15 cellular contexts compared by ENCODE assay signal in the genomic region with DNA sequence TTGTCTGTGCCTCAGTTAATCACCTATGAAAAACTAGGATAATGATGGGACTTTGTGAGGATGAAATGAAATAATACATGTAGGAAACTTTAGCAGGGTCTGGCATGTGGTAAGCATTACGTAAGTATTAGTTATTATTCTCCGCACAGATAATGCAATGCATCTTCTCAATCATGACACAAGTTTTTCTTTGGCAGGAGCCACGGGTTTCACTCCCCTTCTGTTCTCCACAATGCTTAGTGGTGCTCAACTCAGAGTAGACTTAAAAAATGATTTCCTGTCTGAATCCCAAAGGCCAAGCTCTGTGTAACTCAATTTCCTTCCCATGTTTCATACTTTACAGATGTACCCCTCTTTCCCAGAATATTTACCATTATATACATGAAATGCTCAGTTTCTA.
A peak's percentile ranks its signal among the peaks of the same experiment; 100 is the strongest.
DNase-seq lines count a peak whose midpoint lies in the region; ATAC-seq and TF ChIP-seq lines count a peak whose summit lies in the region.
"Had no signal": no experiment of that assay in that cellular context is flagged by ENCODE, and none has a peak within 500 bp of the region (broad histone marks: within the 10 kb centered on the region; RNA-seq: fewer than 3 reads in every experiment).

No MANE protein-coding gene starts in this region.

- H3K4me1 ChIP-seq in A673 (ENCODE audit: insufficient read depth, low read length, poor library complexity, severe bottlenecking) (peaks cover 29% of the 10 kb centered on the region), PC-9 (replicated peaks; ENCODE audit: insufficient read depth) (no peaks in the 10 kb centered on the region), neural progenitor cell (peaks cover 7% of the 10 kb centered on the region)
- H3K4me1 ChIP-seq: BLaER1, Caco-2 had no signal

- H3K9me3 Mint-ChIP-seq in mesothelial cell of epicardium (no peaks in the 10 kb centered on the region), neural progenitor cell (no peaks in the 10 kb centered on the region)
- H3K9me3 Mint-ChIP-seq: CD8-positive, alpha-beta memory T cell had no signal

- H3K27ac Mint-ChIP-seq in mesothelial cell of epicardium (peak overlapping the region; percentile 18), neural progenitor cell (no peak overlapping the region)

- CTCF ChIA-PET in A673 (lab: Charles Lee) = interaction anchor here (0.6 to 0.7 kb wide), 3 partner anchors 16 to 192 kb away, joined by 3 to 17 read pairs (median 5); a partner anchor contains a TSS
- CTCF ChIA-PET in PC-9 (lab: Charles Lee) = no interaction called here

- H3K36me3 ChIP-seq in A673 (ENCODE audit: insufficient read depth, low read length, poor library complexity, severe bottlenecking) (no peaks in the 10 kb centered on the region), PC-9 (ENCODE audit: low read depth) (no peaks in the 10 kb centered on the region), neural progenitor cell (no peaks in the 10 kb centered on the region)
- H3K36me3 ChIP-seq: BLaER1 had no signal

- H4K20me1 ChIP-seq in PC-9 (ENCODE audit: insufficient read depth) (no peaks in the 10 kb centered on the region), neural progenitor cell (ENCODE audit: low read depth) (no peaks in the 10 kb centered on the region)
- H4K20me1 ChIP-seq: BLaER1 had no signal

- no peak for TF ChIP-seq CTCF in A673 (conservative IDR thresholded peaks at IDR 0.05; ENCODE audit: low read depth, low read length)
- no peak for TF ChIP-seq CTCF in fibroblast of pulmonary artery (IDR thresholded peaks at IDR 0.05; ENCODE audit: low read length, missing control alignments)
- TF ChIP-seq CTCF in mesothelial cell of epicardium (IDR thresholded peaks at IDR 0.05; ENCODE audit: unreplicated experiment) = no peak
- TF ChIP-seq CTCF in PC-9 (conservative IDR thresholded peaks at IDR 0.05) = no peak
- no peak for TF ChIP-seq CTCF in neural progenitor cell (IDR thresholded peaks at IDR 0.05)

- ATAC-seq in GM18517 (IDR thresholded peaks at IDR 0.05; ENCODE audit: unreplicated experiment) = no peak
- ATAC-seq: HCT116 had no signal

- H3K4me1 Mint-ChIP-seq in mesothelial cell of epicardium (peaks cover 16% of the 10 kb centered on the region), neural progenitor cell (peaks cover 5% of the 10 kb centered on the region)

- no peaks in the 10 kb centered on the region for H3K9me3 ChIP-seq in A673 (ENCODE audit: low read depth, low read length, poor library complexity, severe bottlenecking)
- H3K9me3 ChIP-seq in PC-9 (ENCODE audit: insufficient read depth, low read depth) = no peaks in the 10 kb centered on the region
- H3K9me3 ChIP-seq in neural progenitor cell (ENCODE audit: low read depth) = no peaks in the 10 kb centered on the region
- H3K9me3 ChIP-seq: BLaER1, Caco-2 had no signal

- intact Hi-C loops in A673 (cut with micrococcal nuclease; ENCODE audit: unreplicated experiment) = no loop called here
- intact Hi-C loops in PC-9 (cut with micrococcal nuclease; ENCODE audit: unreplicated experiment) = loop anchor here (10.0 kb wide), 1 partner anchor 75 kb away; no protein-coding TSS in a partner anchor

- no peak overlapping the region for H3K4me3 Mint-ChIP-seq in mesothelial cell of epicardium
- H3K4me3 Mint-ChIP-seq in neural progenitor cell = no peak overlapping the region
- H3K4me3 Mint-ChIP-seq: CD8-positive, alpha-beta memory T cell had no signal

- H3K79me2 ChIP-seq in PC-9 (ENCODE audit: low read depth) (no peaks in the 10 kb centered on the region), neural progenitor cell (ENCODE audit: low read depth) (no peaks in the 10 kb centered on the region)

- H3F3A ChIP-seq in PC-9 (ENCODE audit: insufficient read depth, low read depth) (no peaks in the 10 kb centered on the region), neural progenitor cell (ENCODE audit: low read depth) (peaks cover 3% of the 10 kb centered on the region)

- H3K9ac ChIP-seq in neural progenitor cell = no peak overlapping the region
- H3K9ac ChIP-seq: BLaER1 had no signal

- H3K9me2 ChIP-seq in PC-9 (ENCODE audit: insufficient read depth) = no peaks in the 10 kb centered on the region; the same call in 1 of the 2 replicates

- H3K27me3 Mint-ChIP-seq in mesothelial cell of epicardium (ENCODE audit: low read depth) = no peaks in the 10 kb centered on the region
- H3K27me3 Mint-ChIP-seq in neural progenitor cell (ENCODE audit: insufficient read depth, low read depth) = peaks cover 5% of the 10 kb centered on the region

- POLR2A ChIA-PET in A673 (lab: Charles Lee; ENCODE audit: low non-redundant PET) (interaction anchor here (0.6 kb wide), 1 partner anchor 1385 kb away, joined by 3 read pairs; no protein-coding TSS in a partner anchor), PC-9 (lab: Charles Lee; ENCODE audit: unreplicated experiment) (interaction anchor here (0.7 kb wide), 1 partner anchor 120 kb away, joined by 22 read pairs; no protein-coding TSS in a partner anchor)

- H3K27me3 ChIP-seq in A673 (replicated peaks; ENCODE audit: insufficient read depth, low read depth, low read length, poor library complexity) (no peaks in the 10 kb centered on the region), PC-9 (ENCODE audit: insufficient read depth, low read depth) (no peaks in the 10 kb centered on the region), neural progenitor cell (no peaks in the 10 kb centered on the region)
- H3K27me3 ChIP-seq: BLaER1 had no signal

- no peak overlapping the region for H3K27ac ChIP-seq in A673 (ENCODE audit: low read depth, low read length, poor library complexity, severe bottlenecking)
- no peak overlapping the region for H3K27ac ChIP-seq in PC-9
- H3K27ac ChIP-seq in neural progenitor cell = no peak overlapping the region
- H3K27ac ChIP-seq: 22Rv1, BLaER1 had no signal

- H3K4me3 ChIP-seq in A673 (ENCODE audit: low read depth, low read length, poor library complexity, severe bottlenecking) = no peak overlapping the region
- no peak overlapping the region for H3K4me3 ChIP-seq in fibroblast of pulmonary artery (replicated peaks; ENCODE audit: low read depth, low read length)
- H3K4me3 ChIP-seq in PC-9 = no peak overlapping the region
- no peak overlapping the region for H3K4me3 ChIP-seq in neural progenitor cell
- H3K4me3 ChIP-seq: BLaER1 had no signal

- BruUV-seq in A673 (replicated peaks; lab: Mats Ljungman, UMichigan) (no TSS peak), PC-9 (replicated peaks; lab: Mats Ljungman, UMichigan) (no TSS peak)

- peak; percentile 83 for DNase-seq in A673 (ENCODE audit: low spot score)
- DNase-seq in amniotic epithelial cell (ENCODE audit: low read depth) = peak; percentile 69
- DNase-seq in fibroblast of pulmonary artery (ENCODE audit: low read depth) = peak; percentile 62
- no peak for DNase-seq in mesothelial cell of epicardium (ENCODE audit: low spot score in 2 of 2, unreplicated experiment in 2 of 2)
- DNase-seq in PC-9 = no peak
- DNase-seq in neural progenitor cell (ENCODE audit: low spot score) = no peak
- DNase-seq: AML-193; Caco-2; CD8-positive, alpha-beta memory T cell; DMS53; GF-D8 had no signal

- H2AFZ ChIP-seq in PC-9 = no peak overlapping the region
- no peak overlapping the region for H2AFZ ChIP-seq in neural progenitor cell (replicated peaks)

- no peak overlapping the region for H3K4me2 ChIP-seq in PC-9
- H3K4me2 ChIP-seq in neural progenitor cell = no peak overlapping the region
- H3K4me2 ChIP-seq: BLaER1 had no signal

- H3K36me3 Mint-ChIP-seq in mesothelial cell of epicardium (no peaks in the 10 kb centered on the region), neural progenitor cell (no peaks in the 10 kb centered on the region)
- H3K36me3 Mint-ChIP-seq: CD8-positive, alpha-beta memory T cell had no signal

Comparison
In these comparisons a context has a peak if more than half of its experiments do, and no peak if none do; other contexts are left out.
1. DNase-seq: peak in A673 (single experiment), amniotic epithelial cell (single experiment) and fibroblast of pulmonary artery (single experiment); none in mesothelial cell of epicardium (0 of 2), PC-9 (0 of 2) and neural progenitor cell (single experiment).